Comparison of ENCODE assay signal across 8 cellular contexts in genomic region chr3:32308378-32308777, GRCh38.
"Had no signal": no experiment of that assay in that cellular context is flagged by ENCODE, and none has a peak within 500 bp of the region (broad histone marks: within the 10 kb centered on the region; RNA-seq: fewer than 3 reads in every experiment).

No MANE protein-coding gene starts in this region.

- H3K4me3 ChIP-seq: GM12878 had no signal

- FAIRE-seq: G401.6, GM12878, GM12891, GM12892, GM18507, GM19239 had no signal

- ATAC-seq: GM12878 had no signal

- DNase-seq: GDM1, GF-D8 had no signal
